Comparison of ENCODE assay signal across 18 cellular contexts in the genomic region with DNA sequence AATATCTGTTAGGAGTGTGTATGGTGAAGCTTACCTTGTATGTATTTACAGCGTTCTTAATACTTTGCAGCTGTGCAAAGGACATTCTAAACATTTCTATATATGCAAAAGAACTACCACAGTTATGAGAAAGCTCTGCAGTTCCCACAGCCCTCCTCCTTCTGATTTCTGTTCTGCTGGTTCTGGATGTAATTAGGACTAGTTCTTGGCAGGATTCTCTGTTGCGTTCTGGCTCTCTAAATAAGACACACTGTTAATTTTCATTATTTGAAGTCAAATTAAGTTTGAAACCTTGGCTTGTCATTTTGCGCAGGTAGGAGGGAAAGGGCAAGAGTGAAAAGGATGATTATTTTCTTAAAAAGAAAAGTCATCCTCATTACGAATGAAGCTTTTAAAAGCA.
"Had no signal": no experiment of that assay in that cellular context is flagged by ENCODE, and none has a peak within 500 bp of the region (broad histone marks: within the 10 kb centered on the region; RNA-seq: fewer than 3 reads in every experiment).

No MANE protein-coding gene starts in this region.

- ATAC-seq: left cardiac atrium; natural killer cell treated with Interleukin-12 subunit alpha and Interleukin-12 subunit beta and Interleukin-15 and Interleukin-18, amount 100 ng/mL, for 72 hours had no signal

- H3K4me2 ChIP-seq: hepatocyte had no signal

- H2AFZ ChIP-seq: hepatocyte had no signal

- H3K27ac ChIP-seq: epithelial cell of prostate, esophagus muscularis mucosa, hepatocyte, left ventricle myocardium inferior, lower lobe of right lung, psoas muscle had no signal

- H3K4me3 ChIP-seq: esophagus muscularis mucosa, hepatocyte, left ventricle myocardium inferior, lower lobe of right lung, psoas muscle had no signal

- H3K9me3 ChIP-seq: esophagus muscularis mucosa, left ventricle myocardium inferior, lower lobe of right lung, psoas muscle had no signal

- H3K27me3 ChIP-seq: esophagus muscularis mucosa, hepatocyte had no signal

- H3K4me1 ChIP-seq: psoas muscle had no signal

- DNase-seq: effector memory CD4-positive, alpha-beta T cell; foreskin melanocyte; head of caudate nucleus; kidney; left cardiac atrium; left ventricle myocardium inferior; lower lobe of right lung; midbrain; psoas muscle; retina; small intestine; stimulated activated CD4-positive, alpha-beta T cell treated with anti-CD3 and anti-CD28 coated beads, Interleukin-12 subunit alpha, Interleukin-12 subunit beta, amount 100 ng/mL, for 4 hours; stimulated activated naive CD4-positive, alpha-beta T cell; trophoblast cell had no signal
